Comparison of ENCODE assay signal across 19 cellular contexts in genomic region chr3:139113766-139114165, GRCh38.
DNase-seq lines count a peak whose midpoint lies in the region; ATAC-seq and TF ChIP-seq lines count a peak whose summit lies in the region.
"Had no signal": no experiment of that assay in that cellular context is flagged by ENCODE, and none has a peak within 500 bp of the region (broad histone marks: within the 10 kb centered on the region; RNA-seq: fewer than 3 reads in every experiment).

No MANE protein-coding gene starts in this region.

- H3K27me3 Mint-ChIP-seq in CD4-positive, alpha-beta T cell = peaks cover 30% of the 10 kb centered on the region
- H3K27me3 Mint-ChIP-seq in activated T-helper 1 cell treated with anti-CD3 and anti-CD28 coated beads, Interleukin-12 subunit alpha, Interleukin-12 subunit beta, Interleukin-2, Interleukin-4 antibody, amounts not matched to agents 30 ng/mL and 10 ng/mL and 1 ng/mL, durations not matched to agents 14 hours and 24 hours and 36 hours (ENCODE audit: insufficient read depth) = peaks cover 2% of the 10 kb centered on the region

- H3K4me1 Mint-ChIP-seq in CD4-positive, alpha-beta T cell (ENCODE audit: low read depth) = peaks cover 7% of the 10 kb centered on the region
- peaks cover 9% of the 10 kb centered on the region for H3K4me1 Mint-ChIP-seq in activated T-helper 1 cell treated with anti-CD3 and anti-CD28 coated beads, Interleukin-12 subunit alpha, Interleukin-12 subunit beta, Interleukin-2, Interleukin-4 antibody, amounts not matched to agents 30 ng/mL and 10 ng/mL and 1 ng/mL, durations not matched to agents 14 hours and 24 hours and 36 hours (ENCODE audit: low read depth)
- H3K4me1 Mint-ChIP-seq: activated naive CD4-positive, alpha-beta T cell treated with anti-CD3 and anti-CD28 coated beads, Interleukin-2, amount 50 U/mL, for 24 hours; B cell had no signal

- H3K27ac ChIP-seq in CD4-positive, alpha-beta T cell (ENCODE audit: low read depth, low read length) = no peak overlapping the region
- H3K27ac ChIP-seq in layer of hippocampus (ENCODE audit: low read depth, low read length) = peak overlapping the region; percentile 35
- H3K27ac ChIP-seq: breast epithelium, esophagus squamous epithelium, parathyroid adenoma, SJSA1 had no signal

- no peak overlapping the region for H3K27ac Mint-ChIP-seq in CD4-positive, alpha-beta T cell
- peak overlapping the region; percentile 8 for H3K27ac Mint-ChIP-seq in activated T-helper 1 cell treated with anti-CD3 and anti-CD28 coated beads, Interleukin-12 subunit alpha, Interleukin-12 subunit beta, Interleukin-2, Interleukin-4 antibody, amounts not matched to agents 30 ng/mL and 10 ng/mL and 1 ng/mL, durations not matched to agents 14 hours and 24 hours and 36 hours
- H3K27ac Mint-ChIP-seq: activated naive CD4-positive, alpha-beta T cell treated with anti-CD3 and anti-CD28 coated beads, Interleukin-2, amount 50 U/mL, for 24 hours; B cell; naive B cell had no signal

- TF ChIP-seq CTCF in CD4-positive, alpha-beta T cell (IDR thresholded peaks at IDR 0.05) = no peak

- intact Hi-C loops in CD4-positive, alpha-beta T cell (cut with DNase I, micrococcal nuclease) = loop anchor here (2.0 to 10.0 kb wide), 2 partner anchors 215 to 1751 kb away; no protein-coding TSS in a partner anchor
- intact Hi-C loops in activated T-helper 1 cell treated with anti-CD3 and anti-CD28 coated beads, Interleukin-12 subunit alpha, Interleukin-12 subunit beta, Interleukin-2, Interleukin-4 antibody, amounts not matched to agents 30 ng/mL and 10 ng/mL and 1 ng/mL, durations not matched to agents 14 hours and 24 hours and 36 hours (cut with micrococcal nuclease) = no loop called here

- no peaks in the 10 kb centered on the region for H3K36me3 Mint-ChIP-seq in CD4-positive, alpha-beta T cell (ENCODE audit: low read depth)
- H3K36me3 Mint-ChIP-seq in activated T-helper 1 cell treated with anti-CD3 and anti-CD28 coated beads, Interleukin-12 subunit alpha, Interleukin-12 subunit beta, Interleukin-2, Interleukin-4 antibody, amounts not matched to agents 30 ng/mL and 10 ng/mL and 1 ng/mL, durations not matched to agents 14 hours and 24 hours and 36 hours (ENCODE audit: low read depth) = no peaks in the 10 kb centered on the region
- H3K36me3 Mint-ChIP-seq: activated naive CD4-positive, alpha-beta T cell treated with anti-CD3 and anti-CD28 coated beads, Interleukin-2, amount 50 U/mL, for 24 hours; naive B cell had no signal

- H3K9me3 Mint-ChIP-seq in CD4-positive, alpha-beta T cell = no peaks in the 10 kb centered on the region
- no peaks in the 10 kb centered on the region for H3K9me3 Mint-ChIP-seq in activated T-helper 1 cell treated with anti-CD3 and anti-CD28 coated beads, Interleukin-12 subunit alpha, Interleukin-12 subunit beta, Interleukin-2, Interleukin-4 antibody, amounts not matched to agents 30 ng/mL and 10 ng/mL and 1 ng/mL, durations not matched to agents 14 hours and 24 hours and 36 hours
- H3K9me3 Mint-ChIP-seq: activated naive CD4-positive, alpha-beta T cell treated with anti-CD3 and anti-CD28 coated beads, Interleukin-2, amount 50 U/mL, for 24 hours; naive B cell had no signal

- POLR2A ChIA-PET in CD4-positive, alpha-beta T cell (lab: Charles Lee) = interaction anchor here (0.6 kb wide), 1 partner anchor 47 kb away, joined by 3 read pairs; no protein-coding TSS in a partner anchor

- peak; percentile 27 for ATAC-seq in CD4-positive, alpha-beta T cell (ENCODE audit: poor library complexity)
- no peak for ATAC-seq in esophagus mucosa

- no peaks in the 10 kb centered on the region for H3K9me3 ChIP-seq in CD4-positive, alpha-beta T cell (ENCODE audit: control insufficient read depth, low read length)
- H3K9me3 ChIP-seq: breast epithelium, esophagus squamous epithelium, HAP-1, SJSA1 had no signal

- H3K27me3 ChIP-seq in CD4-positive, alpha-beta T cell (ENCODE audit: control insufficient read depth, insufficient read depth, low read length) = peaks cover 4% of the 10 kb centered on the region
- no peaks in the 10 kb centered on the region for H3K27me3 ChIP-seq in layer of hippocampus (ENCODE audit: control insufficient read depth, insufficient read depth, low read length)
- H3K27me3 ChIP-seq: breast epithelium, esophagus squamous epithelium, SJSA1 had no signal

- no peak for DNase-seq in CD4-positive, alpha-beta T cell
- DNase-seq in ELF-1 (ENCODE audit: low read depth, low spot score) = peak; percentile 10
- no peak for DNase-seq in activated T-helper 1 cell treated with anti-CD3 and anti-CD28 coated beads, Interleukin-12 subunit alpha, Interleukin-12 subunit beta, Interleukin-2, Interleukin-4 antibody, amounts not matched to agents 30 ng/mL and 10 ng/mL and 1 ng/mL, durations not matched to agents 14 hours and 24 hours and 36 hours (ENCODE audit: low spot score)
- DNase-seq in hepatic stellate cell (ENCODE audit: low spot score) = no peak
- no peak for DNase-seq in stimulated activated CD4-positive, alpha-beta T cell treated with anti-CD3 and anti-CD28 coated beads, Interleukin-12 subunit alpha, Interleukin-12 subunit beta, amount 100 ng/mL, for 4 hours
- DNase-seq: activated CD4-positive, CD25-positive, alpha-beta regulatory T cell treated with anti-CD3 and anti-CD28 coated beads, Interleukin-2, amount 50 U/mL, for 72 hours; esophagus squamous epithelium; naive B cell; NCI-H1092; stimulated activated CD4-positive, alpha-beta T cell treated with anti-CD3 and anti-CD28 coated beads, Interleukin-2, amount 100 ng/mL, for 24 hours; T-helper 9 cell had no signal

- CTCF ChIA-PET in CD4-positive, alpha-beta T cell (lab: Charles Lee) = no interaction called here

- H3K4me3 Mint-ChIP-seq in CD4-positive, alpha-beta T cell = no peak overlapping the region
- no peak overlapping the region for H3K4me3 Mint-ChIP-seq in activated T-helper 1 cell treated with anti-CD3 and anti-CD28 coated beads, Interleukin-12 subunit alpha, Interleukin-12 subunit beta, Interleukin-2, Interleukin-4 antibody, amounts not matched to agents 30 ng/mL and 10 ng/mL and 1 ng/mL, durations not matched to agents 14 hours and 24 hours and 36 hours
- H3K4me3 Mint-ChIP-seq: activated naive CD4-positive, alpha-beta T cell treated with anti-CD3 and anti-CD28 coated beads, Interleukin-2, amount 50 U/mL, for 24 hours; B cell; naive B cell had no signal
